ENCODE assay signal across 1 cellular context in the genomic region with DNA sequence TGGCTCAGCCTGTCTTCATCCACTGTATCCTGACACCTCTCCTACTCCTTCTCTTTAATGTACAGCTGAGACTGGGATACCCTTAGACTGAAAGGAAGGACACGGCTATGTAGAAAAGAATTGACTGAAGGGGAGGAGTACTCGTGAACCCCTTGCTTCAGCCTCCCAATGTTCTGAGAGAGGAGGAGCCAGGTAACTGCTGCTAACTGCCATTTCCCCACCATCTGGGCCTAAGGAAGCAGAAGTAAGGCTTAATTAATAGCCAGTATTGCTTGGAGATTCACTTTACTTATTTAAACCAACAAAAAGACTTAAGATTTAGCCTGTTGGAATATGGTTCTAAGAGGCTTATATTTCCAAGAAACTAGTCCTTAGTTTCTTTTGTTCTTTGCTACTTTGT.
TF ChIP-seq lines count a peak whose summit lies in the region.

No MANE protein-coding gene starts in this region.

TF ChIP-seq in H1, 55 proteins besides CTCF, POLR2A, EP300 and RAD21:
- TF ChIP-seq RBBP5 (IDR thresholded peaks at IDR 0.05; ENCODE audit: borderline replicate concordance, low read depth, low read length) (no peak), TBP (IDR thresholded peaks at IDR 0.05; ENCODE audit: low read depth, low read length) (no peak), SAP30 (IDR thresholded peaks at IDR 0.05; ENCODE audit: insufficient read depth, insufficient replicate concordance, low read length) (no peak), HDAC2 (IDR thresholded peaks at IDR 0.05; ENCODE audit: borderline replicate concordance in 1 of 2, low read depth in 2 of 2, low read length in 2 of 2) (no peak), POU5F1 (IDR thresholded peaks at IDR 0.05; ENCODE audit: low read depth, low read length) (no peak), SRF (IDR thresholded peaks at IDR 0.05; ENCODE audit: low read depth, low read length) (no peak), CBX8 (IDR thresholded peaks at IDR 0.05; ENCODE audit: borderline replicate concordance, low read depth, low read length) (no peak), KDM1A (IDR thresholded peaks at IDR 0.05; ENCODE audit: borderline replicate concordance, low read length) (no peak), HDAC6 (IDR thresholded peaks at IDR 0.05; ENCODE audit: low read depth, low read length) (no peak), ASH2L (IDR thresholded peaks at IDR 0.05; ENCODE audit: low read length) (no peak), KDM5A (IDR thresholded peaks at IDR 0.05; ENCODE audit: low read length) (no peak), SP1 (IDR thresholded peaks at IDR 0.05; ENCODE audit: low read depth, low read length) (no peak), SP2 (IDR thresholded peaks at IDR 0.05; ENCODE audit: low read length) (no peak)
